In the genomic region with DNA sequence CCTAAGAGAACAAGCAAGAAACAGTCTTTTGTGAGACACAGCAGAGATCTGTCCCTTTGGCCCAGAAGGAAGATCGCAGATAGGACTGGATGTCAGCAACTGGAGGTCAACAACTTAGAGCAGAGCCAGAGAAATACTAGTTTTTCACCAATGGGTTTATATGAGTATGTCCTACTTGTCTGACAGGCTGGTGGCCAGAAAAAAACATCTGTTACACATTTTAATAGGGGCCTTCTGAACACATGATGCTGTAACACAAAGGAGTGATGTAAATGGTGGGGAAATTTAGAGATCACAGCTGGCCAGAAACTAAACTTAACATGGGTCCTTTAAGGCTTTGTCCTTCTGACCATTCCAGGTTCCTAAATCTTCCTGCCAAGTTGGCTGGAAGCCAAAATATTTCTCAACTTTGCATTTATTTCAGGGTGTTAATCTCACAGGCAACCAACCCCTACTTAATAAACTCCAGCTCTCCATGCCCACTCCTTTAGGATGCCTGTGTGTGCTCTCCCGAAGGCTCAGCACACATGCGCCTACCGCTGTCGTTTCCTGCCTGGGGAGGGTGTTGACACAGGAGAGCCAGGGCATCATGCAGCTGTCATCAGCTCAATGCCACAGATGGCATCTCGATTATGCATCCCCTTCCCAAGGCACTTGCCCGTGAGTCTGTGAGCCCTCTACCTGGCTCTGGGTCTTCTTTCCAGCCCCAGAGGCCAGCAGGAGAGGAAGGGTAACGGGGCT, we compare ENCODE assay signal across 1 cellular context.
TF ChIP-seq lines count a peak whose summit lies in the region.

No MANE protein-coding gene starts in this region.

TF ChIP-seq in IMR-90, 13 proteins besides CTCF, POLR2A, EP300 and RAD21 (continued from another document):
- TF ChIP-seq USF2 (IDR thresholded peaks at IDR 0.05; ENCODE audit: low read depth, low read length) (no peak), MXI1 (IDR thresholded peaks at IDR 0.05; ENCODE audit: borderline replicate concordance, low read depth, low read length) (no peak), CEBPB (IDR thresholded peaks at IDR 0.05; ENCODE audit: low read depth, low read length) (no peak), RCOR1 (IDR thresholded peaks at IDR 0.05; ENCODE audit: insufficient replicate concordance, low read length) (no peak), NFE2L2 (IDR thresholded peaks at IDR 0.05; ENCODE audit: low read depth, low read length) (no peak), MAZ (IDR thresholded peaks at IDR 0.05; ENCODE audit: borderline replicate concordance, low read depth, low read length) (no peak)
TF ChIP-seq in IMR-90: peak in this region for 0.
